ENCODE assay signal across 8 cellular contexts in genomic region chr19:38693380-38694223, GRCh38. TPM values are rescaled to one million over a fixed set of nuclear protein-coding genes. Genes with fewer than 3 reads are reported as not detected.
DNase-seq lines count a peak whose midpoint lies in the region; ATAC-seq, FAIRE-seq and TF ChIP-seq lines count a peak whose summit lies in the region.

No MANE protein-coding gene starts in this region.

- peaks cover 36% of the 10 kb centered on the region for H3K4me1 Mint-ChIP-seq in activated T-cell treated with anti-CD3 and anti-CD28 coated beads, Interleukin-2, amount 50 U/mL, for 72 hours (ENCODE audit: low read depth)

- H3K27ac ChIP-seq in rectal smooth muscle tissue (ENCODE audit: low read depth, low read length) = peak overlapping the region; percentile 98

- H3K4me3 ChIP-seq in GM12875 (ENCODE audit: low read depth, low read length) = peak overlapping the region; percentile 8
- no peak overlapping the region for H3K4me3 ChIP-seq in rectal smooth muscle tissue (ENCODE audit: low read length)

- H3K9me3 Mint-ChIP-seq in activated T-cell treated with anti-CD3 and anti-CD28 coated beads, Interleukin-2, amount 50 U/mL, for 72 hours = no peaks in the 10 kb centered on the region

- H3K27me3 ChIP-seq in rectal smooth muscle tissue (ENCODE audit: control insufficient read depth, insufficient read depth, low read length) = no peaks in the 10 kb centered on the region

- DNase-seq in Kasumi-1 (lab: John Stamatoyannopoulos, UW) (peak; percentile 89 to 93), Right ventricle myocardium superior (no peak), D721Med (ENCODE audit: insufficient read length, low spot score) (no peak)
- DNase-seq in activated T-cell treated with anti-CD3 and anti-CD28 coated beads, Interleukin-2, amount 50 U/mL, for 72 hours = peak in 1 of 2 donors; percentile 27

- H3K27me3 Mint-ChIP-seq in activated T-cell treated with anti-CD3 and anti-CD28 coated beads, Interleukin-2, amount 50 U/mL, for 72 hours (ENCODE audit: low read depth) = no peaks in the 10 kb centered on the region

- peak overlapping the region in 1 of 2 donors; percentile 61 for H3K4me3 Mint-ChIP-seq in activated T-cell treated with anti-CD3 and anti-CD28 coated beads, Interleukin-2, amount 50 U/mL, for 72 hours

- intact Hi-C loops in Right ventricle myocardium superior (cut with DNase I) = no loop called here

- H3K9ac ChIP-seq in rectal smooth muscle tissue (ENCODE audit: low read length) = no peak overlapping the region

- peaks cover 7% of the 10 kb centered on the region for H3K36me3 ChIP-seq in rectal smooth muscle tissue (ENCODE audit: control insufficient read depth, insufficient read depth, low read length)

- H3K4me1 ChIP-seq in rectal smooth muscle tissue (ENCODE audit: control insufficient read depth, insufficient read depth, low read length) = peaks cover 61% of the 10 kb centered on the region

- no peak for FAIRE-seq in D721Med (lab: Jason Lieb, UNC)

- H3K27ac Mint-ChIP-seq in activated T-cell treated with anti-CD3 and anti-CD28 coated beads, Interleukin-2, amount 50 U/mL, for 72 hours = peak overlapping the region; percentile 54

- peak; percentile 60 to 86 for ATAC-seq in activated T-cell treated with anti-CD3 and anti-CD28 coated beads, Interleukin-2, amount 50 U/mL, for 72 hours (replicated peaks in 1 of 2)
- ATAC-seq in Right ventricle myocardium superior (ENCODE audit: poor library complexity) (peak; percentile 12), HG02763 (IDR thresholded peaks at IDR 0.05; ENCODE audit: unreplicated experiment) (no peak), GM19455 (IDR thresholded peaks at IDR 0.05; ENCODE audit: unreplicated experiment) (no peak)

- TF ChIP-seq CTCF in GM12875 (IDR thresholded peaks at IDR 0.05; ENCODE audit: borderline replicate concordance, insufficient read depth, low read depth, low read length) (no peak), D721Med (IDR thresholded peaks at IDR 0.05; ENCODE audit: insufficient read depth, missing control alignments) (no peak)

- peaks cover 0 to 2% of the 10 kb centered on the region in 2 donors for H3K36me3 Mint-ChIP-seq in activated T-cell treated with anti-CD3 and anti-CD28 coated beads, Interleukin-2, amount 50 U/mL, for 72 hours (ENCODE audit: insufficient read depth in 2 of 2)

RNA-seq across cellular contexts. Expression of gene ACTN4, which starts 46.2 kb away (rescaled TPM):
- 100 to 1,000 TPM; 200 to 227 TPM for total RNA-seq in activated T-cell treated with anti-CD3 and anti-CD28 coated beads, Interleukin-2, amount 50 U/mL, for 72 hours
- total RNA-seq in Right ventricle myocardium superior = 125 TPM

RNA-seq across cellular contexts. Expression of gene CAPN12, which starts 50.7 kb away (rescaled TPM):
- 10 to 100 TPM in 1 of 2 donors, 1 to 10 TPM in 1; 8.3 to 15.2 TPM for total RNA-seq in activated T-cell treated with anti-CD3 and anti-CD28 coated beads, Interleukin-2, amount 50 U/mL, for 72 hours
- not detected for total RNA-seq in Right ventricle myocardium superior

Comparison
In these comparisons a context has a peak if more than half of its experiments do, and no peak if none do; other contexts are left out.
1. DNase-seq: peak in Kasumi-1 (2 of 2); none in Right ventricle myocardium superior (single experiment) and D721Med (single experiment).
2. ATAC-seq: peak in activated T-cell treated with anti-CD3 and anti-CD28 coated beads, Interleukin-2, amount 50 U/mL, for 72 hours (2 of 2) and Right ventricle myocardium superior (single experiment); none in HG02763 (single experiment) and GM19455 (single experiment).